In genomic region chr4:7068279-7068842, GRCh38 we compare ENCODE assay signal across 8 cellular contexts. TPM values are rescaled to one million over a fixed set of nuclear protein-coding genes. Genes with fewer than 3 reads are reported as not detected.
DNase-seq lines count a peak whose midpoint lies in the region; ATAC-seq and TF ChIP-seq lines count a peak whose summit lies in the region.

No MANE protein-coding gene starts in this region.

- peak overlapping the region; percentile 97 for H2AFZ ChIP-seq in PC-9

- H3K27me3 ChIP-seq in PC-9 (ENCODE audit: insufficient read depth, low read depth) (no peaks in the 10 kb centered on the region), endocrine pancreas (ENCODE audit: control insufficient read depth, insufficient read depth, low read length) (no peaks in the 10 kb centered on the region), ovary (no peaks in the 10 kb centered on the region)

- peaks cover 34% of the 10 kb centered on the region for H3K79me2 ChIP-seq in PC-9 (ENCODE audit: low read depth)

- peak overlapping the region; percentile 85 for H3K4me2 ChIP-seq in PC-9

- CTCF ChIA-PET in PC-9 (lab: Charles Lee): interaction anchor here (1.4 to 1.9 kb wide), 3 partner anchors 94 to 159 kb away, joined by 4 to 9 read pairs (median 6); no protein-coding TSS in a partner anchor

- intact Hi-C loops in PC-9 (cut with micrococcal nuclease; ENCODE audit: unreplicated experiment) (loop anchor here (1.0 to 5.0 kb wide), 4 partner anchors 25 to 286 kb away; partner anchors contain the start of genes KIAA0232 and TADA2B), ovary (cut with DNase I) (loop anchor here in 1 of 4 donors (2.0 kb wide), 2 partner anchors 26 to 352 kb away; partner anchors contain the start of genes BLOC1S4 and TADA2B)

- H3K27ac ChIP-seq in PC-9 (0 out of 2 replicates have a peak overlapping the region, but pooled peaks have one; percentile 23), ovary (peak overlapping the region; percentile 38 to 84)

- peak overlapping the region; percentile 71; the same call in 1 of the 2 replicates for H3K4me3 ChIP-seq in GM08714 (ENCODE audit: low read length)
- peak overlapping the region; percentile 90 for H3K4me3 ChIP-seq in PC-9
- H3K4me3 ChIP-seq in endocrine pancreas (ENCODE audit: control insufficient read depth, insufficient read depth, low read length): peak overlapping the region; percentile 69
- peak overlapping the region; percentile 78 for H3K4me3 ChIP-seq in ovary

- TSS peak; percentile 97 for BruUV-seq in PC-9 (replicated peaks; lab: Mats Ljungman, UMichigan)

- DNase-seq in PC-9 (no peak), ovary (no peak), SW480 (ENCODE audit: low spot score) (no peak), ACHN (no peak)
- DNase-seq in stimulated activated CD4-positive, alpha-beta T cell treated with anti-CD3 and anti-CD28 coated beads, Interleukin-4, amount 100 ng/mL, for 24 hours: no peak

- TF ChIP-seq CTCF in PC-9 (conservative IDR thresholded peaks at IDR 0.05) (no peak), ovary (IDR thresholded peaks at IDR 0.05) (no peak)

- H3F3A ChIP-seq in PC-9 (ENCODE audit: insufficient read depth, low read depth): no peaks in the 10 kb centered on the region; the same call in 1 of the 2 replicates

- peaks cover 34% of the 10 kb centered on the region for H4K20me1 ChIP-seq in PC-9 (ENCODE audit: insufficient read depth)

- peak; percentile 14 for ATAC-seq in GM21786 (IDR thresholded peaks at IDR 0.05; ENCODE audit: unreplicated experiment)

- WGBS in ovary, 3 donors: 0 to 1% (median 1%) methylated on average over 43 to 50 of the region's 50 CpGs

- H3K9me3 ChIP-seq in PC-9 (ENCODE audit: insufficient read depth, low read depth) (no peaks in the 10 kb centered on the region), endocrine pancreas (ENCODE audit: control insufficient read depth, low read length) (no peaks in the 10 kb centered on the region), ovary (no peaks in the 10 kb centered on the region)

- H3K36me3 ChIP-seq in PC-9 (ENCODE audit: low read depth) (peaks cover 7% of the 10 kb centered on the region; the same call in 1 of the 2 replicates), endocrine pancreas (ENCODE audit: control insufficient read depth, insufficient read depth, low read length) (no peaks in the 10 kb centered on the region), ovary (no peaks in the 10 kb centered on the region)

- in situ Hi-C loops in ACHN (cut with HindIII; ENCODE audit: low pct_ligation_motif_present, low pct_unique_long_range_greater_than_20kb, low sequenced_read_pairs): no loop called here

- POLR2A ChIA-PET in PC-9 (lab: Charles Lee; ENCODE audit: unreplicated experiment): interaction anchor here (0.6 to 1.0 kb wide), 5 partner anchors 125 to 379 kb away, joined by 3 to 9 read pairs (median 7); no protein-coding TSS in a partner anchor

- TF ChIP-seq EP300 in ovary (IDR thresholded peaks at IDR 0.05): no peak

- H3K9ac ChIP-seq in endocrine pancreas (ENCODE audit: control insufficient read depth, insufficient read depth, low read length): peak overlapping the region; percentile 93

- TF ChIP-seq POLR2A in ovary (IDR thresholded peaks at IDR 0.05): peak; percentile 66

- H3K9me2 ChIP-seq in PC-9 (ENCODE audit: insufficient read depth): no peaks in the 10 kb centered on the region

- H3K4me1 ChIP-seq in PC-9 (replicated peaks; ENCODE audit: insufficient read depth) (peaks cover 13% of the 10 kb centered on the region), endocrine pancreas (ENCODE audit: control insufficient read depth, insufficient read depth, low read length) (peaks cover 6% of the 10 kb centered on the region), ovary (ENCODE audit: insufficient read depth) (peaks cover 9% of the 10 kb centered on the region)

RNA-seq across cellular contexts. Expression of gene GRPEL1, which starts 0.5 kb away (rescaled TPM):
- total RNA-seq in PC-9 (2021) (49.3 and 49.9 TPM in 2 replicates), ovary (10 to 100 TPM; 11.1 to 37.0 (median 23.3) TPM)
- polyA plus RNA-seq in ovary: 10 to 100 TPM; 16.6 to 74.8 TPM

RNA-seq across cellular contexts. Expression of gene TADA2B, which starts 25.2 kb away (rescaled TPM):
- total RNA-seq in PC-9 (2021) (9.5 and 9.6 TPM in 2 replicates), ovary (10 to 100 TPM; 11.9 to 31.6 (median 26.9) TPM)
- 10 to 100 TPM; 18.6 to 20.2 TPM for polyA plus RNA-seq in ovary
